ENCODE assay signal across 36 cellular contexts in genomic region chr22:20232781-20233180, GRCh38. TPM values are rescaled to one million over a fixed set of nuclear protein-coding genes. Genes with fewer than 3 reads are reported as not detected.
"Had no signal": no experiment of that assay in that cellular context is flagged by ENCODE, and none has a peak within 500 bp of the region (broad histone marks: within the 10 kb centered on the region; RNA-seq: fewer than 3 reads in every experiment).

No MANE protein-coding gene starts in this region.

- ATAC-seq: activated CD8-positive, alpha-beta memory T cell treated with anti-CD3 and anti-CD28 coated beads, Interleukin-2, amount 10 ng/mL, durations not matched to agents 7 days and 5 days; Right ventricle myocardium inferior had no signal

- H3K27ac Mint-ChIP-seq: activated B cell treated with CpG ODN at 0.5 μM for 24 hours; activated CD4-positive, alpha-beta memory T cell treated with anti-CD3 and anti-CD28 coated beads for 36 hours; activated CD8-positive, alpha-beta memory T cell treated with anti-CD3 and anti-CD28 coated beads, Interleukin-2, amount 10 ng/mL, durations not matched to agents 7 days and 5 days; activated naive CD8-positive, alpha-beta T cell treated with anti-CD3 and anti-CD28 coated beads for 36 hours had no signal

- H3K9me3 Mint-ChIP-seq: activated B cell treated with CpG ODN at 0.5 μM for 24 hours; activated CD4-positive, alpha-beta memory T cell treated with anti-CD3 and anti-CD28 coated beads for 36 hours; activated naive CD8-positive, alpha-beta T cell treated with anti-CD3 and anti-CD28 coated beads for 36 hours; central memory CD8-positive, alpha-beta T cell had no signal

- H3K4me2 ChIP-seq: PC-9 had no signal

- H3K9me3 ChIP-seq: colonic mucosa had no signal

- H3K4me3 ChIP-seq: cardiac muscle cell, colonic mucosa, PC-9 had no signal

- H3K27ac ChIP-seq: brain microvascular endothelial cell, cardiac muscle cell, colonic mucosa, PC-9, RWPE1, VCaP had no signal

- H3K27me3 Mint-ChIP-seq: activated B cell treated with CpG ODN at 0.5 μM for 24 hours; activated CD4-positive, alpha-beta memory T cell treated with anti-CD3 and anti-CD28 coated beads for 36 hours; activated CD8-positive, alpha-beta memory T cell treated with anti-CD3 and anti-CD28 coated beads, Interleukin-2, amount 10 ng/mL, durations not matched to agents 7 days and 5 days; activated naive CD8-positive, alpha-beta T cell treated with anti-CD3 and anti-CD28 coated beads for 36 hours; central memory CD8-positive, alpha-beta T cell had no signal

- H3K36me3 Mint-ChIP-seq: activated CD4-positive, alpha-beta memory T cell treated with anti-CD3 and anti-CD28 coated beads for 36 hours; activated CD8-positive, alpha-beta memory T cell treated with anti-CD3 and anti-CD28 coated beads, Interleukin-2, amount 10 ng/mL, durations not matched to agents 7 days and 5 days; activated naive CD8-positive, alpha-beta T cell treated with anti-CD3 and anti-CD28 coated beads for 36 hours had no signal

- H3K27me3 ChIP-seq: cardiac muscle cell, colonic mucosa had no signal

- H3K36me3 ChIP-seq: brain microvascular endothelial cell, cardiac muscle cell, colonic mucosa had no signal

- H3K4me1 ChIP-seq: colonic mucosa had no signal

- DNase-seq: activated B cell treated with CpG ODN at 0.5 μM for 24 hours; activated CD4-positive, alpha-beta memory T cell treated with anti-CD3 and anti-CD28 coated beads for 36 hours; activated CD4-positive, alpha-beta T cell treated with anti-CD3 and anti-CD28 coated beads for 4 hours; activated CD4-positive, alpha-beta T cell treated with anti-CD3 and anti-CD28 coated beads, Interleukin-2, amount 50 U/mL, for 1 hour; activated CD4-positive, CD25-positive, alpha-beta regulatory T cell treated with anti-CD3 and anti-CD28 coated beads, Interleukin-2, amount 50 U/mL, for 72 hours; activated CD8-positive, alpha-beta memory T cell treated with anti-CD3 and anti-CD28 coated beads for 24 hours; activated CD8-positive, alpha-beta memory T cell treated with anti-CD3 and anti-CD28 coated beads, Interleukin-2, amount 10 ng/mL, durations not matched to agents 7 days and 5 days; activated CD8-positive, alpha-beta memory T cell treated with anti-CD3 and anti-CD28 coated beads, Interleukin-2, amount 50 U/mL, for 48 hours; activated effector memory CD4-positive, alpha-beta T cell treated with Interleukin-2 at 50 U/mL for 16 hours; activated naive CD4-positive, alpha-beta T cell treated with anti-CD3 and anti-CD28 coated beads, Interleukin-2, amount 50 U/mL, for 16 hours; activated naive CD8-positive, alpha-beta T cell treated with anti-CD3 and anti-CD28 coated beads for 36 hours; activated T-cell treated with anti-CD3 and anti-CD28 coated beads, Interleukin-2, amount 50 U/mL, for 48 hours; amniotic stem cell; aorta; brain microvascular endothelial cell; colonic mucosa; NCI-H1105; NCI-H1417 treated with DMSO at 0.1 percent for 48 hours; NCI-H187 treated with DMSO at 0.1 percent for 48 hours; NCI-H2081; NCI-H2171 treated with DMSO at 0.1 percent for 48 hours; NCI-H2227 treated with DMSO at 0.1 percent for 48 hours; NCI-H446; NCI-H510A treated with DMSO at 0.1 percent for 48 hours; PC-9; SIG-M5; SW 1271; T-helper 1 cell; T-helper 2 cell; T-helper 9 cell had no signal

- H3K4me3 Mint-ChIP-seq: activated B cell treated with CpG ODN at 0.5 μM for 24 hours; activated CD4-positive, alpha-beta memory T cell treated with anti-CD3 and anti-CD28 coated beads for 36 hours; activated CD8-positive, alpha-beta memory T cell treated with anti-CD3 and anti-CD28 coated beads, Interleukin-2, amount 10 ng/mL, durations not matched to agents 7 days and 5 days; activated naive CD8-positive, alpha-beta T cell treated with anti-CD3 and anti-CD28 coated beads for 36 hours; central memory CD8-positive, alpha-beta T cell had no signal

RNA-seq across cellular contexts. Expression of gene RTN4R, which starts 35.3 kb away (rescaled TPM):
- total RNA-seq: activated B cell treated with CpG ODN at 0.5 μM for 24 hours, OCI-LY7 had no signal
